8 cellular contexts compared by ENCODE assay signal in genomic region chr11:47523491-47524199, GRCh38. TPM values are rescaled to one million over a fixed set of nuclear protein-coding genes. Genes with fewer than 3 reads are reported as not detected.
DNase-seq lines count a peak whose midpoint lies in the region; ATAC-seq and TF ChIP-seq lines count a peak whose summit lies in the region.

No MANE protein-coding gene starts in this region.

- intact Hi-C loops in ovary (cut with DNase I) (no loop called here), posterior vena cava (cut with DNase I) (no loop called here)

- H3K4me3 ChIP-seq in AG04449 (ENCODE audit: low read depth, low read length) (peak overlapping the region; percentile 29), MG63 (no peak overlapping the region), gastroesophageal sphincter (peak overlapping the region; percentile 12 to 38), ovary (no peak overlapping the region)

- H3K36me3 ChIP-seq in MG63 (peaks cover 27% of the 10 kb centered on the region), gastroesophageal sphincter (no peaks in the 10 kb centered on the region), ovary (no peaks in the 10 kb centered on the region)

- CTCF ChIA-PET in AG04449 (lab: Yijun Ruan, JAX), result interaction anchor here (2.1 kb wide), 1 partner anchor 28 kb away, joined by 7 read pairs; no protein-coding TSS in a partner anchor

- POLR2A ChIA-PET in AG04449 (lab: Yijun Ruan, JAX), result interaction anchor here (1.7 kb wide), 1 partner anchor 10 kb away, joined by 8 read pairs; no protein-coding TSS in a partner anchor

- H3K27ac ChIP-seq in gastroesophageal sphincter (peak overlapping the region; percentile 79 to 83 (median 81)), ovary (peak overlapping the region in 1 of 2 donors; percentile 58)

- H3K9me3 ChIP-seq in MG63 (no peaks in the 10 kb centered on the region), gastroesophageal sphincter (no peaks in the 10 kb centered on the region), ovary (no peaks in the 10 kb centered on the region)

- DNase-seq in AG04449 (ENCODE audit: low read depth, low spot score) (no peak), MG63 (peak; percentile 54), ovary (peak in 3 of 5 donors; percentile 33 to 62 (median 42)), putamen (ENCODE audit: low spot score) (no peak), posterior vena cava (ENCODE audit: low spot score) (no peak)
- peak; percentile 16 for DNase-seq in activated naive CD4-positive, alpha-beta T cell treated with anti-CD3 and anti-CD28 coated beads, Interleukin-2, amount 50 U/mL, for 16 hours

- no peak for TF ChIP-seq EP300 in gastroesophageal sphincter (IDR thresholded peaks at IDR 0.05)
- TF ChIP-seq EP300 in ovary (IDR thresholded peaks at IDR 0.05), result no peak

- no peak for TF ChIP-seq CTCF in AG04449 (IDR thresholded peaks at IDR 0.05; ENCODE audit: insufficient read depth, low read length, missing control alignments)
- TF ChIP-seq CTCF in gastroesophageal sphincter (IDR thresholded peaks at IDR 0.05), result no peak
- no peak for TF ChIP-seq CTCF in ovary (IDR thresholded peaks at IDR 0.05)

- H3K4me1 ChIP-seq in gastroesophageal sphincter (peaks cover 19 to 99% (median 52%) of the 10 kb centered on the region in 3 donors), ovary (ENCODE audit: insufficient read depth) (peaks cover 17% of the 10 kb centered on the region)

- H3K27me3 ChIP-seq in MG63 (no peaks in the 10 kb centered on the region), gastroesophageal sphincter (no peaks in the 10 kb centered on the region), ovary (no peaks in the 10 kb centered on the region)

- WGBS in gastroesophageal sphincter (ENCODE audit: low coverage in 1 of 2), 2 donors, result 0 to 6% methylated on average over 3 of the region's 3 CpGs
- 0 to 6% (median 3%) methylated on average over 3 of the region's 3 CpGs for WGBS in ovary, 3 donors

- peak; percentile 50 for ATAC-seq in GM19452 (IDR thresholded peaks at IDR 0.05; ENCODE audit: unreplicated experiment)
- peak; percentile 79 for ATAC-seq in gastroesophageal sphincter

- TF ChIP-seq POLR2A in gastroesophageal sphincter (IDR thresholded peaks at IDR 0.05) (no peak), ovary (IDR thresholded peaks at IDR 0.05) (no peak)

RNA-seq across cellular contexts. Expression of gene CELF1, which starts 29.3 kb away (rescaled TPM):
- 69.3 and 86.9 TPM in 2 replicates for total RNA-seq in MG63 (2014; rRNA removed; shearing (Covaris generic); ENCODE audit: low replicate concordance)
- total RNA-seq in gastroesophageal sphincter (100 to 1,000 TPM in 3 of 4 donors, 10 to 100 TPM in 1; 82.2 to 146 (median 106) TPM), ovary (100 to 1,000 TPM in 1 of 7 donors, 10 to 100 TPM in 6; 64.0 to 109 (median 74.9) TPM), posterior vena cava (10 to 100 TPM; 83.8 to 96.3 TPM)
- 10 to 100 TPM; 25.0 to 48.3 TPM for polyA plus RNA-seq in ovary

RNA-seq across cellular contexts. Expression of gene PTPMT1, which starts 41.8 kb away (rescaled TPM):
- total RNA-seq in MG63 (2014; rRNA removed; shearing (Covaris generic); ENCODE audit: low replicate concordance), result 24.4 and 86.0 TPM in 2 replicates
- 10 to 100 TPM; 70.0 to 95.7 (median 83.6) TPM for total RNA-seq in gastroesophageal sphincter
- 100 to 1,000 TPM in 1 of 7 donors, 10 to 100 TPM in 6; 33.8 to 103 (median 36.7) TPM for total RNA-seq in ovary
- 10 to 100 TPM; 51.0 to 60.7 TPM for polyA plus RNA-seq in ovary
- total RNA-seq in posterior vena cava, result 10 to 100 TPM; 28.9 to 29.2 TPM

RNA-seq across cellular contexts. Expression of gene KBTBD4, which starts 55.1 kb away (rescaled TPM):
- total RNA-seq in MG63 (2014; rRNA removed; shearing (Covaris generic); ENCODE audit: low replicate concordance), result 30.9 and 37.1 TPM in 2 replicates
- total RNA-seq in gastroesophageal sphincter, result 10 to 100 TPM; 23.3 to 36.1 (median 27.0) TPM
- total RNA-seq in ovary, result 10 to 100 TPM; 14.4 to 21.6 (median 17.9) TPM
- polyA plus RNA-seq in ovary, result 10 to 100 TPM; 19.3 to 23.5 TPM
- total RNA-seq in posterior vena cava, result 10 to 100 TPM in 1 of 2 donors, 1 to 10 TPM in 1; 9.5 to 12.3 TPM

RNA-seq across cellular contexts. Expression of gene NDUFS3, which starts 55.2 kb away (rescaled TPM):
- total RNA-seq in MG63 (2014; rRNA removed; shearing (Covaris generic); ENCODE audit: low replicate concordance), result 109 and 118 TPM in 2 replicates
- 10 to 100 TPM; 38.7 to 75.6 (median 53.2) TPM for total RNA-seq in gastroesophageal sphincter
- 10 to 100 TPM; 40.8 to 73.2 (median 60.2) TPM for total RNA-seq in ovary
- polyA plus RNA-seq in ovary, result 10 to 100 TPM; 61.4 to 76.9 TPM
- 10 to 100 TPM; 65.6 to 70.3 TPM for total RNA-seq in posterior vena cava

Comparison
In these comparisons a context has a peak if more than half of its experiments do, and no peak if none do; other contexts are left out.
1. DNase-seq: peak in MG63 (single experiment), activated naive CD4-positive, alpha-beta T cell treated with anti-CD3 and anti-CD28 coated beads, Interleukin-2, amount 50 U/mL, for 16 hours (single experiment) and ovary (3 of 5); none in AG04449 (single experiment), putamen (single experiment) and posterior vena cava (single experiment).
2. H3K4me3 ChIP-seq: peak in AG04449 (single experiment) and gastroesophageal sphincter (2 of 2); none in MG63 (single experiment) and ovary (single experiment).